Comparison of ENCODE assay signal across 12 cellular contexts in genomic region chr11:103681855-103682254, GRCh38.
DNase-seq lines count a peak whose midpoint lies in the region; ATAC-seq, FAIRE-seq and TF ChIP-seq lines count a peak whose summit lies in the region.
"Had no signal": no experiment of that assay in that cellular context is flagged by ENCODE, and none has a peak within 500 bp of the region (broad histone marks: within the 10 kb centered on the region; RNA-seq: fewer than 3 reads in every experiment).

No MANE protein-coding gene starts in this region.

- H3K27me3 ChIP-seq in MM.1S (replicated peaks; ENCODE audit: insufficient read depth, low read length) (no peaks in the 10 kb centered on the region), pancreas (no peaks in the 10 kb centered on the region)

- DNase-seq in DMS 273 (lab: John Stamatoyannopoulos, UW; ENCODE audit: unreplicated experiment) (peak; percentile 32), DMS 273 treated with DMSO at 0.1 percent for 48 hours (lab: John Stamatoyannopoulos, UW) (no peak), MM.1S (no peak), pancreas (no peak), chondrocyte (ENCODE audit: low spot score) (no peak), dermis blood vessel endothelial cell (no peak)
- DNase-seq in activated CD8-positive, alpha-beta memory T cell treated with anti-CD3 and anti-CD28 coated beads for 24 hours = no peak
- DNase-seq: kidney had no signal

- H3K9me2 ChIP-seq in MM.1S (replicated peaks; ENCODE audit: insufficient read depth, low read length) = no peaks in the 10 kb centered on the region

- H4K20me1 ChIP-seq in MM.1S (ENCODE audit: insufficient read depth, low read length) = no peaks in the 10 kb centered on the region

- H2AFZ ChIP-seq in MM.1S (ENCODE audit: low read length) = peak overlapping the region; percentile 26; the same call in 1 of the 2 replicates
- H2AFZ ChIP-seq: parathyroid adenoma had no signal

- H3K36me3 ChIP-seq in MM.1S (replicated peaks; ENCODE audit: insufficient read depth, low read length) = no peaks in the 10 kb centered on the region
- no peaks in the 10 kb centered on the region for H3K36me3 ChIP-seq in pancreas

- no peaks in the 10 kb centered on the region for H3K9me3 ChIP-seq in MM.1S (replicated peaks; ENCODE audit: insufficient read depth, low read length)
- no peaks in the 10 kb centered on the region for H3K9me3 ChIP-seq in pancreas

- H3K36me3 Mint-ChIP-seq in chondrocyte (ENCODE audit: low read depth) = no peaks in the 10 kb centered on the region
- H3K36me3 Mint-ChIP-seq: activated naive CD4-positive, alpha-beta T cell treated with anti-CD3 and anti-CD28 coated beads, Interleukin-2, amount 50 U/mL, for 24 hours had no signal

- no peaks in the 10 kb centered on the region for H3F3A ChIP-seq in MM.1S (ENCODE audit: insufficient read depth, low read length)

- no peaks in the 10 kb centered on the region for H3K79me2 ChIP-seq in MM.1S (ENCODE audit: low read length)
- H3K79me2 ChIP-seq: parathyroid adenoma had no signal

- H3K27ac Mint-ChIP-seq in chondrocyte (ENCODE audit: unreplicated experiment) = no peak overlapping the region
- H3K27ac Mint-ChIP-seq: activated naive CD4-positive, alpha-beta T cell treated with anti-CD3 and anti-CD28 coated beads, Interleukin-2, amount 50 U/mL, for 24 hours had no signal

- no peak overlapping the region for H3K27ac ChIP-seq in MM.1S (ENCODE audit: low read length)
- no peak overlapping the region for H3K27ac ChIP-seq in pancreas
- H3K27ac ChIP-seq: 22Rv1, parathyroid adenoma had no signal

- FAIRE-seq in pancreas (lab: Jason Lieb, UNC) = no peak

- peak overlapping the region; percentile 10; the same call in 1 of the 2 replicates for H3K4me2 ChIP-seq in MM.1S (ENCODE audit: low read depth, low read length)

- intact Hi-C loops in pancreas (cut with DNase I) = no loop called here

- ATAC-seq in HG02642 (IDR thresholded peaks at IDR 0.05; ENCODE audit: poor library complexity, unreplicated experiment) (peak; percentile 24), pancreas (peak; percentile 12 to 47 (median 35))

- peaks cover 7% of the 10 kb centered on the region for H3K9me3 Mint-ChIP-seq in chondrocyte (ENCODE audit: low read depth)
- H3K9me3 Mint-ChIP-seq: activated naive CD4-positive, alpha-beta T cell treated with anti-CD3 and anti-CD28 coated beads, Interleukin-2, amount 50 U/mL, for 24 hours had no signal

- TF ChIP-seq CTCF in MM.1S (IDR thresholded peaks at IDR 0.05; ENCODE audit: low read length) (no peak), pancreas (IDR thresholded peaks at IDR 0.05) (no peak), chondrocyte (IDR thresholded peaks at IDR 0.05) (no peak)

- H3K4me1 Mint-ChIP-seq in chondrocyte (ENCODE audit: low read depth) = peaks cover 11% of the 10 kb centered on the region

- H3K9ac ChIP-seq in MM.1S (ENCODE audit: low read length) = no peak overlapping the region
- H3K9ac ChIP-seq: parathyroid adenoma had no signal

- H3K4me3 ChIP-seq in MM.1S (ENCODE audit: low read length) (no peak overlapping the region), pancreas (no peak overlapping the region)

- no peak overlapping the region for H3K4me3 Mint-ChIP-seq in chondrocyte (ENCODE audit: unreplicated experiment)
- H3K4me3 Mint-ChIP-seq: activated naive CD4-positive, alpha-beta T cell treated with anti-CD3 and anti-CD28 coated beads, Interleukin-2, amount 50 U/mL, for 24 hours had no signal

- peaks cover 1% of the 10 kb centered on the region for H3K27me3 Mint-ChIP-seq in chondrocyte (ENCODE audit: low read depth)

- 50 to 59% methylated on average over 7 of the region's 7 CpGs for WGBS in pancreas, 2 donors

- H3K4me1 ChIP-seq in MM.1S (ENCODE audit: low read length) = peaks cover 3% of the 10 kb centered on the region; the same call in 1 of the 2 replicates
- peaks cover 0 to 13% (median 6%) of the 10 kb centered on the region in 3 donors for H3K4me1 ChIP-seq in pancreas
- H3K4me1 ChIP-seq: parathyroid adenoma had no signal
